1 cellular context compared by ENCODE assay signal in the genomic region with DNA sequence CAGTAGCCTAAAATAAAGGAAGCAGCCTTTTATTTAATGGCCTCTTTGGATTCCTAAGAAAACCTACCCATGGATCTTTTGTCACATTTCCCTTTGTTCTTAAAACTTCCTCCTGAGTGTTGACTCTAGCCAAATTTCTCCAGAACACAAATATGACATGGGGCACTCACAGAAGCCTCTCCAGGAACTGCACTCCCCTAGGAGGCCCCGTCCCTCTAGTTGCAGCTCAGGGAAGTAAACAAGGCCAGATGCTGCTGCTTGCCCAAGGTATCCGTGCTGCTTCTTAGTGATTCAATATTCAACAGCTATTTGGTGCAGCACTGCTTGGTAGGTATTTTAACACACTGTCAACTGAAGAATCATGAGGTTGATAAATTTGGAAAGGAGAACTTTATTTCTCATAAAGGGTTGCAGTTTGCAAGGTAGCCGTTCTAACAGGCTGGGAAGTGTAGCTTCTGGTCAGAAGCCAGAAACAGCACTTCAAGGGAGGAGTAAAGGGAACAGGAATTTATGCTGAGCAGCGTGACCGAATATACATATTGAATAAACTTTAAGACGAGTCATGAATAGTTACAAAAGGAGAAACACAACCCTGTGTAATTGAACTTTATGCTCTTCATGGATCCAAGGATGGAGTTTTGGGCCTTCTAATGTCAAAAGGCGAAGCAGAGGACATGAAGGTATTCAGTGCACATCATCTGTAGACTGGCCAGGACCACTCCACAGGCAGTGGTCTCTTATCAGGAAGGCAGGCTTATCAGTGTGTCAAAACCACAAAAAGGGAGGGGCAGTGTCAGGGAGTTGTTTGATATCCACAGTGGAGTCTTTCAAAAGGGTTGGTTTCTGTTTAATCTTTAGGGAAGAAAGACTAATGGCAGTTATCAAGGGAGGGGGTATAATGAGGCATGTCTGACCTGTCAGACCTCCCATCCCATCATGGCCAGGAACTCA.
A peak's percentile ranks its signal among the peaks of the same experiment; 100 is the strongest.
TF ChIP-seq lines count a peak whose summit lies in the region.

No MANE protein-coding gene starts in this region.

TF ChIP-seq in K562, 482 proteins besides CTCF, POLR2A, EP300 and RAD21 (continued from another document and continues in another):
- TF ChIP-seq, protein P1, sequence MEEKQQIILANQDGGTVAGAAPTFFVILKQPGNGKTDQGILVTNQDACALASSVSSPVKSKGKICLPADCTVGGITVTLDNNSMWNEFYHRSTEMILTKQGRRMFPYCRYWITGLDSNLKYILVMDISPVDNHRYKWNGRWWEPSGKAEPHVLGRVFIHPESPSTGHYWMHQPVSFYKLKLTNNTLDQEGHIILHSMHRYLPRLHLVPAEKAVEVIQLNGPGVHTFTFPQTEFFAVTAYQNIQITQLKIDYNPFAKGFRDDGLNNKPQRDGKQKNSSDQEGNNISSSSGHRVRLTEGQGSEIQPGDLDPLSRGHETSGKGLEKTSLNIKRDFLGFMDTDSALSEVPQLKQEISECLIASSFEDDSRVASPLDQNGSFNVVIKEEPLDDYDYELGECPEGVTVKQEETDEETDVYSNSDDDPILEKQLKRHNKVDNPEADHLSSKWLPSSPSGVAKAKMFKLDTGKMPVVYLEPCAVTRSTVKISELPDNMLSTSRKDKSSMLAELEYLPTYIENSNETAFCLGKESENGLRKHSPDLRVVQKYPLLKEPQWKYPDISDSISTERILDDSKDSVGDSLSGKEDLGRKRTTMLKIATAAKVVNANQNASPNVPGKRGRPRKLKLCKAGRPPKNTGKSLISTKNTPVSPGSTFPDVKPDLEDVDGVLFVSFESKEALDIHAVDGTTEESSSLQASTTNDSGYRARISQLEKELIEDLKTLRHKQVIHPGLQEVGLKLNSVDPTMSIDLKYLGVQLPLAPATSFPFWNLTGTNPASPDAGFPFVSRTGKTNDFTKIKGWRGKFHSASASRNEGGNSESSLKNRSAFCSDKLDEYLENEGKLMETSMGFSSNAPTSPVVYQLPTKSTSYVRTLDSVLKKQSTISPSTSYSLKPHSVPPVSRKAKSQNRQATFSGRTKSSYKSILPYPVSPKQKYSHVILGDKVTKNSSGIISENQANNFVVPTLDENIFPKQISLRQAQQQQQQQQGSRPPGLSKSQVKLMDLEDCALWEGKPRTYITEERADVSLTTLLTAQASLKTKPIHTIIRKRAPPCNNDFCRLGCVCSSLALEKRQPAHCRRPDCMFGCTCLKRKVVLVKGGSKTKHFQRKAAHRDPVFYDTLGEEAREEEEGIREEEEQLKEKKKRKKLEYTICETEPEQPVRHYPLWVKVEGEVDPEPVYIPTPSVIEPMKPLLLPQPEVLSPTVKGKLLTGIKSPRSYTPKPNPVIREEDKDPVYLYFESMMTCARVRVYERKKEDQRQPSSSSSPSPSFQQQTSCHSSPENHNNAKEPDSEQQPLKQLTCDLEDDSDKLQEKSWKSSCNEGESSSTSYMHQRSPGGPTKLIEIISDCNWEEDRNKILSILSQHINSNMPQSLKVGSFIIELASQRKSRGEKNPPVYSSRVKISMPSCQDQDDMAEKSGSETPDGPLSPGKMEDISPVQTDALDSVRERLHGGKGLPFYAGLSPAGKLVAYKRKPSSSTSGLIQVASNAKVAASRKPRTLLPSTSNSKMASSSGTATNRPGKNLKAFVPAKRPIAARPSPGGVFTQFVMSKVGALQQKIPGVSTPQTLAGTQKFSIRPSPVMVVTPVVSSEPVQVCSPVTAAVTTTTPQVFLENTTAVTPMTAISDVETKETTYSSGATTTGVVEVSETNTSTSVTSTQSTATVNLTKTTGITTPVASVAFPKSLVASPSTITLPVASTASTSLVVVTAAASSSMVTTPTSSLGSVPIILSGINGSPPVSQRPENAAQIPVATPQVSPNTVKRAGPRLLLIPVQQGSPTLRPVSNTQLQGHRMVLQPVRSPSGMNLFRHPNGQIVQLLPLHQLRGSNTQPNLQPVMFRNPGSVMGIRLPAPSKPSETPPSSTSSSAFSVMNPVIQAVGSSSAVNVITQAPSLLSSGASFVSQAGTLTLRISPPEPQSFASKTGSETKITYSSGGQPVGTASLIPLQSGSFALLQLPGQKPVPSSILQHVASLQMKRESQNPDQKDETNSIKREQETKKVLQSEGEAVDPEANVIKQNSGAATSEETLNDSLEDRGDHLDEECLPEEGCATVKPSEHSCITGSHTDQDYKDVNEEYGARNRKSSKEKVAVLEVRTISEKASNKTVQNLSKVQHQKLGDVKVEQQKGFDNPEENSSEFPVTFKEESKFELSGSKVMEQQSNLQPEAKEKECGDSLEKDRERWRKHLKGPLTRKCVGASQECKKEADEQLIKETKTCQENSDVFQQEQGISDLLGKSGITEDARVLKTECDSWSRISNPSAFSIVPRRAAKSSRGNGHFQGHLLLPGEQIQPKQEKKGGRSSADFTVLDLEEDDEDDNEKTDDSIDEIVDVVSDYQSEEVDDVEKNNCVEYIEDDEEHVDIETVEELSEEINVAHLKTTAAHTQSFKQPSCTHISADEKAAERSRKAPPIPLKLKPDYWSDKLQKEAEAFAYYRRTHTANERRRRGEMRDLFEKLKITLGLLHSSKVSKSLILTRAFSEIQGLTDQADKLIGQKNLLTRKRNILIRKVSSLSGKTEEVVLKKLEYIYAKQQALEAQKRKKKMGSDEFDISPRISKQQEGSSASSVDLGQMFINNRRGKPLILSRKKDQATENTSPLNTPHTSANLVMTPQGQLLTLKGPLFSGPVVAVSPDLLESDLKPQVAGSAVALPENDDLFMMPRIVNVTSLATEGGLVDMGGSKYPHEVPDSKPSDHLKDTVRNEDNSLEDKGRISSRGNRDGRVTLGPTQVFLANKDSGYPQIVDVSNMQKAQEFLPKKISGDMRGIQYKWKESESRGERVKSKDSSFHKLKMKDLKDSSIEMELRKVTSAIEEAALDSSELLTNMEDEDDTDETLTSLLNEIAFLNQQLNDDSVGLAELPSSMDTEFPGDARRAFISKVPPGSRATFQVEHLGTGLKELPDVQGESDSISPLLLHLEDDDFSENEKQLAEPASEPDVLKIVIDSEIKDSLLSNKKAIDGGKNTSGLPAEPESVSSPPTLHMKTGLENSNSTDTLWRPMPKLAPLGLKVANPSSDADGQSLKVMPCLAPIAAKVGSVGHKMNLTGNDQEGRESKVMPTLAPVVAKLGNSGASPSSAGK (IDR thresholded peaks at IDR 0.05): no peak
- TF ChIP-seq KDM2B (CRISPR knock-in tag; IDR thresholded peaks at IDR 0.05) (no peak), U2AF1 (optimal IDR thresholded peaks at IDR 0.05; ENCODE audit: low read depth, low read length) (no peak), LCOR (CRISPR knock-in tag; IDR thresholded peaks at IDR 0.05) (no peak), BHLHE40 (IDR thresholded peaks at IDR 0.05; ENCODE audit: low read length) (no peak), NFE2 (IDR thresholded peaks at IDR 0.05; ENCODE audit: low read depth) (no peak), HLTF (IDR thresholded peaks at IDR 0.05) (no peak), KHSRP (IDR thresholded peaks at IDR 0.05) (no peak), SRF (CRISPR knock-in tag; IDR thresholded peaks at IDR 0.05) (no peak), RHOXF2B (CRISPR knock-in tag; conservative IDR thresholded peaks at IDR 0.05) (no peak), CBX2 (IDR thresholded peaks at IDR 0.05; ENCODE audit: insufficient read depth, low read length, poor library complexity, severe bottlenecking) (no peak), MYC (IDR thresholded peaks at IDR 0.05; ENCODE audit: low read depth, low read length) (peak; percentile 44), MYC (CRISPR knock-in tag; IDR thresholded peaks at IDR 0.05; ENCODE audit: borderline replicate concordance, low read depth) (no peak), FOSL1 (tag; conservative IDR thresholded peaks at IDR 0.05) (0 out of 2 replicates have a peak, but pooled peaks have one; percentile 42)
- TF ChIP-seq, protein P2, sequence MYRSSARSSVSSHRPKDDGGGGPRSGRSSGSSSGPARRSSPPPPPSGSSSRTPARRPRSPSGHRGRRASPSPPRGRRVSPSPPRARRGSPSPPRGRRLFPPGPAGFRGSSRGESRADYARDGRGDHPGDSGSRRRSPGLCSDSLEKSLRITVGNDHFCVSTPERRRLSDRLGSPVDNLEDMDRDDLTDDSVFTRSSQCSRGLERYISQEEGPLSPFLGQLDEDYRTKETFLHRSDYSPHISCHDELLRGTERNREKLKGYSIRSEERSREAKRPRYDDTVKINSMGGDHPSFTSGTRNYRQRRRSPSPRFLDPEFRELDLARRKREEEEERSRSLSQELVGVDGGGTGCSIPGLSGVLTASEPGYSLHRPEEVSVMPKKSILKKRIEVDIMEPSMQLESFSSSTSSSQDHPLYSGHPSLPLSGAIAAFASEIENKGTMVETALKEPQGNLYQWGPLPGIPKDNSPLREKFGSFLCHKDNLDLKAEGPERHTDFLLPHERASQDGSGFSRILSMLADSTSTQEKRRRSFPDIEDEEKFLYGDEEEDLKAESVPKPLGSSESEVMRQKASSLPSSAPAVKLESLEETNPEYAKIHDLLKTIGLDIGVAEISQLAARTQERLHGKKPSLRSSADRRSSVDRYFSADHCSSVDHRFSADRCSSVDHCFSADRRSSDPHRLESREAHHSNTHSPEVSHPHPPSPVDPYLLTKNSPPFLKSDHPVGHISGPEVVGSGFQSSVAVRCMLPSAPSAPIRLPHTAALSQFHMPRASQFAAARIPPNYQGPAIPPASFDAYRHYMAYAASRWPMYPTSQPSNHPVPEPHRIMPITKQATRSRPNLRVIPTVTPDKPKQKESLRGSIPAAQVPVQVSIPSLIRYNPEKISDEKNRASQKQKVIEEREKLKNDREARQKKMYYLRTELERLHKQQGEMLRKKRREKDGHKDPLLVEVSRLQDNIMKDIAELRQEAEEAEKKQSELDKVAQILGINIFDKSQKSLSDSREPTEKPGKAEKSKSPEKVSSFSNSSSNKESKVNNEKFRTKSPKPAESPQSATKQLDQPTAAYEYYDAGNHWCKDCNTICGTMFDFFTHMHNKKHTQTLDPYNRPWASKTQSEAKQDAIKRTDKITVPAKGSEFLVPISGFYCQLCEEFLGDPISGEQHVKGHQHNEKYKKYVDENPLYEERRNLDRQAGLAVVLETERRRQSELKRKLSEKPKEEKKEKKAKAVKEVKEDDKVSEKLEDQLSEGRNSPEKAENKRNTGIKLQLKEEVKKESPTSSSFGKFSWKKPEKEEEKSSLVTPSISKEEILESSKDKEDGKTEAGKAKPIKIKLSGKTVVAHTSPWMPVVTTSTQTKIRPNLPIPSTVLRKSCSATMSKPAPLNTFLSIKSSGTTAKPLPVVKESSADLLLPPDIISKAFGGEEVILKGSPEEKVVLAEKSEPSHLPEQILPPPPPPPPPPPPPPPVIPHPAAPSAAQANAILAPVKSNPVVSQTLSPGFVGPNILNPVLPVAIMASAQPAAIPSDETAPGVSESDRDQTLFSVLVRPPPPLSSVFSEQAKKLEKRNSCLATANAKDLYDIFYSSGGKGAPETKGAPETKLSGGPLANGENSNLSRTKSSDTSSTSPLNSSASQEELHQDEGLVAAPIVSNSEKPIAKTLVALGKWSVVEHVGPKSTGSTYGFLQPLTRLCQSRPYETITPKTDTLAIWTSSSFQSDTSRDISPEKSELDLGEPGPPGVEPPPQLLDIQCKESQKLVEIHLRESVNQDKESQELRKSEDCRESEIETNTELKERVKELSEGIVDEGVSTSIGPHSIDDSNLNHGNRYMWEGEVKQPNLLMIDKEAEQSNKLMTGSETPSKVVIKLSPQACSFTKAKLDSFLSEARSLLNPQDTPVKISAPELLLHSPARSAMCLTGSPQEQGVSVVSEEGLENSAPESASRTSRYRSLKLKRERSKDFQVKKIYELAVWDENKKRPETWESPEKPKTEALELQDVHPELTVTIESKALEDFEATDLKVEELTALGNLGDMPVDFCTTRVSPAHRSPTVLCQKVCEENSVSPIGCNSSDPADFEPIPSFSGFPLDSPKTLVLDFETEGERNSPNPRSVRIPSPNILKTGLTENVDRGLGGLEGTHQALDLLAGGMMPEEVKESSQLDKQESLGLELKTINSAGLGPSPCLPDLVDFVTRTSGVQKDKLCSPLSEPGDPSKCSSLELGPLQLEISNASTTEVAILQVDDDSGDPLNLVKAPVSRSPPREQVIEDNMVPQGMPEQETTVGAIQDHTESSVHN (IDR thresholded peaks at IDR 0.05; ENCODE audit: borderline replicate concordance in 1 of 2, low read depth in 1 of 2): no peak
- TF ChIP-seq, protein P3, sequence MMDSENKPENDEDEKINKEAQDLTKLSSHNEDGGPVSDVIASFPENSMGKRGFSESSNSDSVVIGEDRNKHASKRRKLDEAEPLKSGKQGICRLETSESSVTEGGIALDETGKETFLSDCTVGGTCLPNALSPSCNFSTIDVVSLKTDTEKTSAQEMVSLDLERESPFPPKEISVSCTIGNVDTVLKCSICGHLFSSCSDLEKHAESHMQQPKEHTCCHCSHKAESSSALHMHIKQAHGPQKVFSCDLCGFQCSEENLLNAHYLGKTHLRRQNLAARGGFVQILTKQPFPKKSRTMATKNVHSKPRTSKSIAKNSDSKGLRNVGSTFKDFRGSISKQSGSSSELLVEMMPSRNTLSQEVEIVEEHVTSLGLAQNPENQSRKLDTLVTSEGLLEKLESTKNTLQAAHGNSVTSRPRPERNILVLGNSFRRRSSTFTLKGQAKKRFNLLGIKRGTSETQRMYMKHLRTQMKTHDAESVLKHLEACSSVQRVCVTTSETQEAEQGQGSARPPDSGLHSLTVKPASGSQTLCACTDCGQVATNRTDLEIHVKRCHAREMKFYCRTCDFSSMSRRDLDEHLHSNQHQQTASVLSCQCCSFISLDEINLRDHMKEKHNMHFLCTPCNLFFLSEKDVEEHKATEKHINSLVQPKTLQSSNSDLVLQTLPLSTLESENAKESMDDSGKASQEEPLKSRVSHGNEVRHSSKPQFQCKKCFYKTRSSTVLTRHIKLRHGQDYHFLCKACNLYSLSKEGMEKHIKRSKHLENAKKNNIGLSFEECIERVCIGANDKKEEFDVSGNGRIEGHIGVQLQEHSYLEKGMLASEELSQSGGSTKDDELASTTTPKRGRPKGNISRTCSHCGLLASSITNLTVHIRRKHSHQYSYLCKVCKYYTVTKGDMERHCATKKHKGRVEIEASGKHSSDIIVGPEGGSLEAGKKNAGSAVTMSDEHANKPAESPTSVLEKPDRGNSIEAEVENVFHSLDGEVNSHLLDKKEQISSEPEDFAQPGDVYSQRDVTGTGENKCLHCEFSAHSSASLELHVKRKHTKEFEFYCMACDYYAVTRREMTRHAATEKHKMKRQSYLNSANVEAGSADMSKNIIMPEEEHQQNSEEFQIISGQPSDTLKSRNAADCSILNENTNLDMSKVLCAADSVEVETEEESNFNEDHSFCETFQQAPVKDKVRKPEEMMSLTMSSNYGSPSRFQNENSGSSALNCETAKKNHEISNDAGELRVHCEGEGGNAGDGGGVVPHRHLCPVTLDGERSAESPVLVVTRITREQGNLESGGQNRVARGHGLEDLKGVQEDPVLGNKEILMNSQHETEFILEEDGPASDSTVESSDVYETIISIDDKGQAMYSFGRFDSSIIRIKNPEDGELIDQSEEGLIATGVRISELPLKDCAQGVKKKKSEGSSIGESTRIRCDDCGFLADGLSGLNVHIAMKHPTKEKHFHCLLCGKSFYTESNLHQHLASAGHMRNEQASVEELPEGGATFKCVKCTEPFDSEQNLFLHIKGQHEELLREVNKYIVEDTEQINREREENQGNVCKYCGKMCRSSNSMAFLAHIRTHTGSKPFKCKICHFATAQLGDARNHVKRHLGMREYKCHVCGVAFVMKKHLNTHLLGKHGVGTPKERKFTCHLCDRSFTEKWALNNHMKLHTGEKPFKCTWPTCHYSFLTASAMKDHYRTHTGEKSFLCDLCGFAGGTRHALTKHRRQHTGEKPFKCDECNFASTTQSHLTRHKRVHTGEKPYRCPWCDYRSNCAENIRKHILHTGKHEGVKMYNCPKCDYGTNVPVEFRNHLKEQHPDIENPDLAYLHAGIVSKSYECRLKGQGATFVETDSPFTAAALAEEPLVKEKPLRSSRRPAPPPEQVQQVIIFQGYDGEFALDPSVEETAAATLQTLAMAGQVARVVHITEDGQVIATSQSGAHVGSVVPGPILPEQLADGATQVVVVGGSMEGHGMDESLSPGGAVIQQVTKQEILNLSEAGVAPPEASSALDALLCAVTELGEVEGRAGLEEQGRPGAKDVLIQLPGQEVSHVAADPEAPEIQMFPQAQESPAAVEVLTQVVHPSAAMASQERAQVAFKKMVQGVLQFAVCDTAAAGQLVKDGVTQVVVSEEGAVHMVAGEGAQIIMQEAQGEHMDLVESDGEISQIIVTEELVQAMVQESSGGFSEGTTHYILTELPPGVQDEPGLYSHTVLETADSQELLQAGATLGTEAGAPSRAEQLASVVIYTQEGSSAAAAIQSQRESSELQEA (IDR thresholded peaks at IDR 0.05; ENCODE audit: low read depth): no peak
